1 cellular context compared by ENCODE assay signal in genomic region chr2:202377308-202377736, GRCh38.
A peak's percentile ranks its signal among the peaks of the same experiment; 100 is the strongest.
TF ChIP-seq lines count a peak whose summit lies in the region.

No MANE protein-coding gene starts in this region.

TF ChIP-seq in HepG2, 621 proteins besides CTCF, POLR2A, EP300 and RAD21 (continued from another document and continues in another):
- TF ChIP-seq ARID4A (CRISPR knock-in tag; IDR thresholded peaks at IDR 0.05; ENCODE audit: borderline replicate concordance) (peak; percentile 68), ZBTB10 (CRISPR knock-in tag; IDR thresholded peaks at IDR 0.05; ENCODE audit: borderline replicate concordance) (no peak), ZNF318 (CRISPR knock-in tag; IDR thresholded peaks at IDR 0.05) (peak; percentile 58; the same call in 1 of the 2 replicates), CENPX (CRISPR knock-in tag; IDR thresholded peaks at IDR 0.05) (no peak), ZBTB42 (CRISPR knock-in tag; IDR thresholded peaks at IDR 0.05) (no peak), ZFP36 (IDR thresholded peaks at IDR 0.05; ENCODE audit: borderline replicate concordance, low read depth, low read length, partially characterized antibody) (no peak), ETS1 (CRISPR knock-in tag; IDR thresholded peaks at IDR 0.05) (no peak), NFKB2 (CRISPR knock-in tag; IDR thresholded peaks at IDR 0.05; ENCODE audit: borderline replicate concordance) (peak; percentile 38; the same call in 1 of the 2 replicates), PCBP2 (optimal IDR thresholded peaks at IDR 0.05; ENCODE audit: low read depth, low read length, poor library complexity, severe bottlenecking) (no peak), ZBTB46 (CRISPR knock-in tag; IDR thresholded peaks at IDR 0.05; ENCODE audit: borderline replicate concordance) (no peak), SOX6 (IDR thresholded peaks at IDR 0.05) (no peak), SOX6 (CRISPR knock-in tag; IDR thresholded peaks at IDR 0.05) (peak; percentile 54), RBFOX2 (IDR thresholded peaks at IDR 0.05; ENCODE audit: low read depth, low read length) (peak; percentile 61), ZNF503 (CRISPR knock-in tag; IDR thresholded peaks at IDR 0.05) (no peak), ATM (IDR thresholded peaks at IDR 0.05; ENCODE audit: borderline replicate concordance) (no peak), KAT7 (CRISPR knock-in tag; IDR thresholded peaks at IDR 0.05; ENCODE audit: borderline replicate concordance) (peak; percentile 85), ZC3H4 (CRISPR knock-in tag; IDR thresholded peaks at IDR 0.05; ENCODE audit: borderline replicate concordance) (no peak), ZNF616 (CRISPR knock-in tag; IDR thresholded peaks at IDR 0.05; ENCODE audit: low read depth) (no peak), JUND (CRISPR knock-in tag; IDR thresholded peaks at IDR 0.05) (no peak), ZNF563 (CRISPR knock-in tag; IDR thresholded peaks at IDR 0.05) (0 out of 2 replicates have a peak, but pooled peaks have one; percentile 59), ZNF12 (CRISPR knock-in tag; IDR thresholded peaks at IDR 0.05) (no peak)
- TF ChIP-seq, protein P1, sequence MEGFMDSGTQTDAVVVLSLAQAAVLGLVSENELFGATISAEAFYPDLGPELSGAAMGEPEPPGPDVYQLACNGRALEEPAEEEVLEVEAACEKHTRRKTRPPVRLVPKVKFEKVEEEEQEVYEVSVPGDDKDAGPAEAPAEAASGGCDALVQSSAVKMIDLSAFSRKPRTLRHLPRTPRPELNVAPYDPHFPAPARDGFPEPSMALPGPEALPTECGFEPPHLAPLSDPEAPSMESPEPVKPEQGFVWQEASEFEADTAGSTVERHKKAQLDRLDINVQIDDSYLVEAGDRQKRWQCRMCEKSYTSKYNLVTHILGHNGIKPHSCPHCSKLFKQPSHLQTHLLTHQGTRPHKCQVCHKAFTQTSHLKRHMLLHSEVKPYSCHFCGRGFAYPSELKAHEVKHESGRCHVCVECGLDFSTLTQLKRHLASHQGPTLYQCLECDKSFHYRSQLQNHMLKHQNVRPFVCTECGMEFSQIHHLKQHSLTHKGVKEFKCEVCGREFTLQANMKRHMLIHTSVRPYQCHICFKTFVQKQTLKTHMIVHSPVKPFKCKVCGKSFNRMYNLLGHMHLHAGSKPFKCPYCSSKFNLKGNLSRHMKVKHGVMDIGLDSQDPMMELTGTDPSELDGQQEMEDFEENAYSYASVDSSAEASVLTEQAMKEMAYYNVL (CRISPR knock-in tag; IDR thresholded peaks at IDR 0.05; ENCODE audit: borderline replicate concordance): peak; percentile 72
- TF ChIP-seq, protein P2, sequence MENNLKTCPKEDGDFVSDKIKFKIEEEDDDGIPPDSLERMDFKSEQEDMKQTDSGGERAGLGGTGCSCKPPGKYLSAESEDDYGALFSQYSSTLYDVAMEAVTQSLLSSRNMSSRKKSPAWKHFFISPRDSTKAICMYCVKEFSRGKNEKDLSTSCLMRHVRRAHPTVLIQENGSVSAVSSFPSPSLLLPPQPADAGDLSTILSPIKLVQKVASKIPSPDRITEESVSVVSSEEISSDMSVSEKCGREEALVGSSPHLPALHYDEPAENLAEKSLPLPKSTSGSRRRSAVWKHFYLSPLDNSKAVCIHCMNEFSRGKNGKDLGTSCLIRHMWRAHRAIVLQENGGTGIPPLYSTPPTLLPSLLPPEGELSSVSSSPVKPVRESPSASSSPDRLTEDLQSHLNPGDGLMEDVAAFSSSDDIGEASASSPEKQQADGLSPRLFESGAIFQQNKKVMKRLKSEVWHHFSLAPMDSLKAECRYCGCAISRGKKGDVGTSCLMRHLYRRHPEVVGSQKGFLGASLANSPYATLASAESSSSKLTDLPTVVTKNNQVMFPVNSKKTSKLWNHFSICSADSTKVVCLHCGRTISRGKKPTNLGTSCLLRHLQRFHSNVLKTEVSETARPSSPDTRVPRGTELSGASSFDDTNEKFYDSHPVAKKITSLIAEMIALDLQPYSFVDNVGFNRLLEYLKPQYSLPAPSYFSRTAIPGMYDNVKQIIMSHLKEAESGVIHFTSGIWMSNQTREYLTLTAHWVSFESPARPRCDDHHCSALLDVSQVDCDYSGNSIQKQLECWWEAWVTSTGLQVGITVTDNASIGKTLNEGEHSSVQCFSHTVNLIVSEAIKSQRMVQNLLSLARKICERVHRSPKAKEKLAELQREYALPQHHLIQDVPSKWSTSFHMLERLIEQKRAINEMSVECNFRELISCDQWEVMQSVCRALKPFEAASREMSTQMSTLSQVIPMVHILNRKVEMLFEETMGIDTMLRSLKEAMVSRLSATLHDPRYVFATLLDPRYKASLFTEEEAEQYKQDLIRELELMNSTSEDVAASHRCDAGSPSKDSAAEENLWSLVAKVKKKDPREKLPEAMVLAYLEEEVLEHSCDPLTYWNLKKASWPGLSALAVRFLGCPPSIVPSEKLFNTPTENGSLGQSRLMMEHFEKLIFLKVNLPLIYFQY (CRISPR knock-in tag; IDR thresholded peaks at IDR 0.05; ENCODE audit: borderline replicate concordance): no peak
